8 cellular contexts compared by ENCODE assay signal in genomic region chr14:104688755-104689619, GRCh38. TPM values are rescaled to one million over a fixed set of nuclear protein-coding genes. Genes with fewer than 3 reads are reported as not detected.
DNase-seq lines count a peak whose midpoint lies in the region; ATAC-seq and TF ChIP-seq lines count a peak whose summit lies in the region.

INF2 (plus strand) TSS chr14:104689618; CDS start chr14:104701366, 11,748 bp downstream.

- H3K4me1 ChIP-seq in right lobe of liver, result peaks cover 0 to 53% (median 28%) of the 10 kb centered on the region in 4 donors

- ATAC-seq in GM18511 (IDR thresholded peaks at IDR 0.05; ENCODE audit: unreplicated experiment), result peak; percentile 53
- peak; percentile 52 to 71 (median 65) for ATAC-seq in right lobe of liver

- peak within 1 kb of the TSS; percentile 88 for H3K4me3 ChIP-seq in AG04449 (ENCODE audit: low read depth, low read length)
- H3K4me3 ChIP-seq in right lobe of liver, result peak within 1 kb of the TSS; percentile 77 to 96 (median 94)

- peak within 1 kb of the TSS; percentile 70 to 89 (median 78) for H3K27ac ChIP-seq in right lobe of liver

- intact Hi-C loops in right lobe of liver (cut with DNase I), result no loop called here

- no peaks in the 10 kb centered on the region for H3K9me3 ChIP-seq in right lobe of liver

- TF ChIP-seq POLR2A in right lobe of liver (IDR thresholded peaks at IDR 0.05), result no peak

- CTCF ChIA-PET in AG04449 (lab: Yijun Ruan, JAX), result interaction anchor here (1.4 to 2.4 kb wide), 4 partner anchors 8 to 29 kb away, joined by 4 to 18 read pairs (median 5); no protein-coding TSS in a partner anchor

- no peaks in the 10 kb centered on the region for H3K27me3 ChIP-seq in right lobe of liver

- no peak for DNase-seq in AG04449 (ENCODE audit: low read depth, low spot score)
- peak; percentile 16 for DNase-seq in NCI-H1105 (lab: John Stamatoyannopoulos, UW)
- peak; percentile 57 for DNase-seq in activated CD4-positive, alpha-beta T cell treated with anti-CD3 and anti-CD28 coated beads for 48 hours
- peak; percentile 23 for DNase-seq in effector CD4-positive, alpha-beta T cell
- DNase-seq in right lobe of liver, result peak; percentile 80 to 83 (median 81)
- peak; percentile 22 for DNase-seq in stimulated activated CD4-positive, alpha-beta T cell treated with anti-CD3 and anti-CD28 coated beads, Interleukin-4, amount 100 ng/mL, for 24 hours
- no peak for DNase-seq in foreskin melanocyte

- no peak for TF ChIP-seq CTCF in AG04449 (IDR thresholded peaks at IDR 0.05; ENCODE audit: insufficient read depth, low read length, missing control alignments)
- peak in 2 of 4 donors; percentile 2 to 6 for TF ChIP-seq CTCF in right lobe of liver (IDR thresholded peaks at IDR 0.05)

- 4% methylated on average over 5 of the region's 61 CpGs for WGBS in right lobe of liver (ENCODE audit: insufficient coverage, low coverage, low lambda C conversion rate, missing lambda C conversion rate)

- no peaks in the 10 kb centered on the region for H3K36me3 ChIP-seq in right lobe of liver

- POLR2A ChIA-PET in AG04449 (lab: Yijun Ruan, JAX), result no interaction called here

RNA-seq across cellular contexts. Expression of gene INF2, which starts in this region (rescaled TPM):
- total RNA-seq in right lobe of liver, result 10 to 100 TPM; 47.5 to 98.2 (median 71.4) TPM

Comparison
In these comparisons a context has a peak if more than half of its experiments do, and no peak if none do; other contexts are left out.
1. DNase-seq: peak in NCI-H1105 (single experiment), activated CD4-positive, alpha-beta T cell treated with anti-CD3 and anti-CD28 coated beads for 48 hours (single experiment), effector CD4-positive, alpha-beta T cell (single experiment), right lobe of liver (3 of 3) and stimulated activated CD4-positive, alpha-beta T cell treated with anti-CD3 and anti-CD28 coated beads, Interleukin-4, amount 100 ng/mL, for 24 hours (single experiment); none in AG04449 (single experiment) and foreskin melanocyte (single experiment).